8 cellular contexts compared by ENCODE assay signal in genomic region chr11:126415669-126416420, GRCh38.
A peak's percentile ranks its signal among the peaks of the same experiment; 100 is the strongest.
DNase-seq lines count a peak whose midpoint lies in the region; ATAC-seq, FAIRE-seq and TF ChIP-seq lines count a peak whose summit lies in the region.

No MANE protein-coding gene starts in this region.

- intact Hi-C loops in HepG2 (cut with micrococcal nuclease; ENCODE audit: unreplicated experiment): no loop called here

- H3K36me3 ChIP-seq in bronchial epithelial cell (ENCODE audit: control insufficient read depth, insufficient read depth, low read length) (no peaks in the 10 kb centered on the region), HepG2 (replicated peaks in 1 of 2; ENCODE audit: control insufficient read depth in 1 of 2, insufficient read depth in 2 of 2, low read length in 2 of 2) (peaks cover 4 to 36% of the 10 kb centered on the region in 2 experiments; a peak in 4 of 5 replicates), small intestine (ENCODE audit: control insufficient read depth in 2 of 2, insufficient read depth in 2 of 2, low read length in 2 of 2) (no peaks in the 10 kb centered on the region)

- H3K9me3 ChIP-seq in HepG2 (ENCODE audit: low read length): no peaks in the 10 kb centered on the region
- H3K9me3 ChIP-seq in small intestine (ENCODE audit: control insufficient read depth, low read depth): no peaks in the 10 kb centered on the region

- no peak overlapping the region for H3K4me2 ChIP-seq in HepG2 (ENCODE audit: low read depth, low read length)

- H4K20me1 ChIP-seq in HepG2 (ENCODE audit: insufficient read depth, low read length): no peaks in the 10 kb centered on the region

- TF ChIP-seq POLR2A in HepG2 (IDR thresholded peaks at IDR 0.05; ENCODE audit: insufficient read depth in 1 of 2, low read depth in 2 of 2, low read length in 2 of 2): no peak

- TF ChIP-seq EP300 in HepG2 (IDR thresholded peaks at IDR 0.05; ENCODE audit: low read depth in 2 of 2, low read length in 2 of 2): no peak
- TF ChIP-seq EP300 in HepG2 (CRISPR knock-in tag; IDR thresholded peaks at IDR 0.05; ENCODE audit: borderline replicate concordance): no peak

- no peak for FAIRE-seq in bronchial epithelial cell (lab: Jason Lieb, UNC)
- FAIRE-seq in HepG2 (lab: Jason Lieb, UNC): no peak
- no peak for FAIRE-seq in small intestine (lab: Jason Lieb, UNC)

- no peak for TF ChIP-seq CTCF in bronchial epithelial cell (IDR thresholded peaks at IDR 0.05; ENCODE audit: insufficient read depth, low read length, severe bottlenecking)
- TF ChIP-seq CTCF in HepG2 (CRISPR knock-in tag; IDR thresholded peaks at IDR 0.05): no peak

- TF ChIP-seq RAD21 in HepG2 (CRISPR knock-in tag; IDR thresholded peaks at IDR 0.05): no peak

- H3K4me3 ChIP-seq in bronchial epithelial cell (ENCODE audit: low read depth, low read length): peak overlapping the region; percentile 47
- H3K4me3 ChIP-seq in HepG2 (replicated peaks in 1 of 3; ENCODE audit: insufficient read depth in 1 of 3, low read depth in 2 of 3, low read length in 3 of 3): no peak overlapping the region
- H3K4me3 ChIP-seq in small intestine (ENCODE audit: low read depth in 1 of 2, low read length in 2 of 2): no peak overlapping the region

- H3K4me1 ChIP-seq in HepG2 (ENCODE audit: insufficient read depth, low read length) (no peaks in the 10 kb centered on the region), small intestine (ENCODE audit: control insufficient read depth in 2 of 2, insufficient read depth in 1 of 2, low read depth in 1 of 2, low read length in 1 of 2) (peaks cover 0 to 5% of the 10 kb centered on the region in 2 donors)

- H3K9ac ChIP-seq in HepG2 (ENCODE audit: insufficient read depth, low read depth, low read length): no peak overlapping the region

- H3K79me2 ChIP-seq in HepG2 (ENCODE audit: insufficient read depth, low read length): no peaks in the 10 kb centered on the region

- ATAC-seq in HG03520 (IDR thresholded peaks at IDR 0.05; ENCODE audit: unreplicated experiment): peak; percentile 4
- ATAC-seq in HepG2: peak; percentile 30
- ATAC-seq in stimulated activated effector memory CD8-positive, alpha-beta T cell treated with anti-CD3 and anti-CD28 coated beads, Interleukin-12 subunit alpha, Interleukin-12 subunit beta, amount 100 ng/mL, for 72 hours: no peak
- no peak for ATAC-seq in HG03432 (IDR thresholded peaks at IDR 0.05; ENCODE audit: unreplicated experiment)

- H3K36me3 Mint-ChIP-seq in stimulated activated effector memory CD8-positive, alpha-beta T cell treated with anti-CD3 and anti-CD28 coated beads, Interleukin-12 subunit alpha, Interleukin-12 subunit beta, amount 100 ng/mL, for 72 hours: peaks cover 4% of the 10 kb centered on the region

- H3K27ac ChIP-seq in HepG2 (ENCODE audit: extremely low read length, insufficient read depth, low read length): no peak overlapping the region
- H3K27ac ChIP-seq in small intestine (ENCODE audit: low read depth in 1 of 2, low read length in 1 of 2): peak overlapping the region in 1 of 2 donors; percentile 85

- H3K9me3 Mint-ChIP-seq in stimulated activated effector memory CD8-positive, alpha-beta T cell treated with anti-CD3 and anti-CD28 coated beads, Interleukin-12 subunit alpha, Interleukin-12 subunit beta, amount 100 ng/mL, for 72 hours: no peaks in the 10 kb centered on the region

- peak overlapping the region; percentile 45 for H3K4me3 Mint-ChIP-seq in stimulated activated effector memory CD8-positive, alpha-beta T cell treated with anti-CD3 and anti-CD28 coated beads, Interleukin-12 subunit alpha, Interleukin-12 subunit beta, amount 100 ng/mL, for 72 hours

- no TSS peak for BruUV-seq in HepG2 (replicated peaks; lab: Mats Ljungman, UMichigan)

- peak overlapping the region; percentile 61 for H3K27ac Mint-ChIP-seq in stimulated activated effector memory CD8-positive, alpha-beta T cell treated with anti-CD3 and anti-CD28 coated beads, Interleukin-12 subunit alpha, Interleukin-12 subunit beta, amount 100 ng/mL, for 72 hours

- H3K27me3 ChIP-seq in bronchial epithelial cell (ENCODE audit: control insufficient read depth, insufficient read depth, low read length) (no peaks in the 10 kb centered on the region), HepG2 (ENCODE audit: control insufficient read depth in 1 of 2, insufficient read depth in 2 of 2, low read length in 2 of 2) (no peaks in the 10 kb centered on the region), small intestine (ENCODE audit: control insufficient read depth in 2 of 2, insufficient read depth in 2 of 2, low read length in 2 of 2) (no peaks in the 10 kb centered on the region)

- no peaks in the 10 kb centered on the region for H3K4me1 Mint-ChIP-seq in stimulated activated effector memory CD8-positive, alpha-beta T cell treated with anti-CD3 and anti-CD28 coated beads, Interleukin-12 subunit alpha, Interleukin-12 subunit beta, amount 100 ng/mL, for 72 hours

- in situ Hi-C loops in HepG2 (cut with HindIII; ENCODE audit: extremely low pct_ligation_motif_present, low pct_unique_long_range_greater_than_20kb): no loop called here

- POLR2A ChIA-PET in HepG2 (lab: Yijun Ruan, JAX): no interaction called here

- DNase-seq in bronchial epithelial cell (ENCODE audit: low read depth) (no peak), HepG2 (ENCODE audit: low spot score) (no peak), kidney glomerular epithelial cell (lab: John Stamatoyannopoulos, UW) (no peak), CD1c-positive myeloid dendritic cell (ENCODE audit: extremely low spot score) (no peak), small intestine (no peak)
- DNase-seq in stimulated activated effector memory CD8-positive, alpha-beta T cell treated with anti-CD3 and anti-CD28 coated beads, Interleukin-12 subunit alpha, Interleukin-12 subunit beta, amount 100 ng/mL, for 72 hours (ENCODE audit: low spot score in 2 of 2): no peak

- WGBS in HepG2 (ENCODE audit: low lambda C conversion rate): 88% methylated on average over 18 of the region's 19 CpGs
- 68 to 83% (median 77%) methylated on average over 18 to 19 of the region's 19 CpGs for WGBS in small intestine, 3 donors

- CTCF ChIA-PET in HepG2 (lab: Yijun Ruan, JAX; ENCODE audit: low intra/inter-chr PET ratio, low total read pairs): no interaction called here

- H2AFZ ChIP-seq in HepG2 (ENCODE audit: low read length): no peak overlapping the region

TF ChIP-seq in HepG2, 621 proteins besides CTCF, POLR2A, EP300 and RAD21:
- TF ChIP-seq RNF2 (conservative IDR thresholded peaks at IDR 0.05; ENCODE audit: low read depth): no peak

Comparison
In these comparisons a context has a peak if more than half of its experiments do, and no peak if none do; other contexts are left out.
1. ATAC-seq: peak in HG03520 (single experiment) and HepG2 (single experiment); none in stimulated activated effector memory CD8-positive, alpha-beta T cell treated with anti-CD3 and anti-CD28 coated beads, Interleukin-12 subunit alpha, Interleukin-12 subunit beta, amount 100 ng/mL, for 72 hours (single experiment) and HG03432 (single experiment).